31 cellular contexts compared by ENCODE assay signal in the genomic region with DNA sequence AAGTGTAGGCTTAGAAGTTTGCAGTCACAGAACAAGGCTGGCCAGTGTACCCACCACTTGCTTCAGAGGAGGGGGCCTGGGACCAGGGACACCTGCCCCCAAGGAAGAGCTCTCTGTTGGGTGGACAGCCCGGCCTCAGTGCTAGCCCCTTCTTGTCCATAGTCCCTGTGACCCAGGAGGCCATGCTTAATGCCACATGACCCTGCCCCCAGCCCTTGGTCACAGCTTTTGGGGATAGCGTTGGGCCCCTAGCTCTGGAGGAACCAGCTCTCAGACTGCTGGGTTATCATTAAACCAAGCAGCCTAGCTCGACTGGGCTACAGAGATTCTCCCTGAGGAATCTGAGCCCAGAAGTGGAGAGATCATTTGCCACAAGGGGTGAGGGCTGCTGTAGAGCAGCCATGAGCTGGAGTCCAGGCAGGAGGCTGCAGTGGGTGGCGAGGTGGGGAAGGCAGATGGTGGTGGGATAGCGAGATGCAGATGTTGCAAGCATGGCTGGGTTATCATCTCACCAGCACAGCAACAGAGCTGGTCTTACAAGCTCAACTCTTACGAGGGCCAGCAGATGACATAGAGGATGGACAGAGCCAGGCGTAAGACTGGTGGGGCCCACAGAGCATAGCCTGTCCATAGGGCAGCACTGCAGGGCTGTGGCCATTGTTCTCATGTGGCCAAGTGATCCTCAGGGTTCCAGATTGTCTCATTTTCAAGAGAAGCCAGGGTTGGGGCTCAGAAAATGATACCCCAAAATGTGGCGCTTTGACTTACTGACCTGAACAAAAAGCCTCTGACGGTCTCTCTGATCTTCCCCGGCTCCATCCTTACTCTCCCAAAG. TPM values are rescaled to one million over a fixed set of nuclear protein-coding genes. Genes with fewer than 3 reads are reported as not detected.
A peak's percentile ranks its signal among the peaks of the same experiment; 100 is the strongest.
DNase-seq lines count a peak whose midpoint lies in the region; ATAC-seq, FAIRE-seq and TF ChIP-seq lines count a peak whose summit lies in the region.
"Had no signal": no experiment of that assay in that cellular context is flagged by ENCODE, and none has a peak within 500 bp of the region (broad histone marks: within the 10 kb centered on the region; RNA-seq: fewer than 3 reads in every experiment).

No MANE protein-coding gene starts in this region.

- H3K4me3 ChIP-seq in H1 (ENCODE audit: extremely low read depth in 1 of 4, insufficient read depth in 2 of 4, low read depth in 3 of 4, low read length in 4 of 4) (no peak overlapping the region), mucosa of rectum (ENCODE audit: low read length in 2 of 2) (no peak overlapping the region), subcutaneous abdominal adipose tissue (ENCODE audit: low read depth in 1 of 5, low read length in 5 of 5) (no peak overlapping the region), prostate gland (no peak overlapping the region), ascending aorta (no peak overlapping the region)
- H3K4me3 ChIP-seq: GM12878 had no signal

- H2BK5ac ChIP-seq in H9 (ENCODE audit: insufficient read length, low read length) (no peak overlapping the region), H1 (ENCODE audit: low read depth, low read length) (no peak overlapping the region)

- H2BK120ac ChIP-seq in H9 (ENCODE audit: low read depth, low read length, poor library complexity, severe bottlenecking) (no peak overlapping the region), H1 (replicated peaks; ENCODE audit: low read depth, low read length) (no peak overlapping the region)

- no peak for TF ChIP-seq RAD21 in H1 (IDR thresholded peaks at IDR 0.05 in 1 of 2, conservative IDR thresholded peaks at IDR 0.05 in 1 of 2; ENCODE audit: low read depth in 2 of 2, low read length in 2 of 2)

- H4K8ac ChIP-seq in H9 (replicated peaks; ENCODE audit: insufficient read length, low read depth, low read length) = no peak overlapping the region
- H4K8ac ChIP-seq in H1 (ENCODE audit: extremely low read depth, insufficient read depth, low read length) = no peak overlapping the region

- H2BK20ac ChIP-seq in H9 (ENCODE audit: low read depth, low read length, poor library complexity, severe bottlenecking) (no peak overlapping the region), H1 (ENCODE audit: low read length) (no peak overlapping the region)

- H3K27me3 ChIP-seq in H9 (ENCODE audit: insufficient read depth, low read length) (no peaks in the 10 kb centered on the region; the same call in 1 of the 2 replicates), H1 (replicated peaks in 1 of 4; ENCODE audit: control insufficient read depth in 3 of 4, extremely low read depth in 1 of 4, insufficient read depth in 3 of 4, low read length in 3 of 4) (peaks cover 0 to 3% (median 0%) of the 10 kb centered on the region in 4 experiments; a peak in 3 of 7 replicates), mucosa of rectum (ENCODE audit: control insufficient read depth in 2 of 2, insufficient read depth in 2 of 2, low read length in 2 of 2) (no peaks in the 10 kb centered on the region), subcutaneous abdominal adipose tissue (ENCODE audit: control insufficient read depth in 5 of 5, insufficient read depth in 4 of 5, low read length in 5 of 5) (no peaks in the 10 kb centered on the region), prostate gland (replicated peaks; ENCODE audit: insufficient read depth) (no peaks in the 10 kb centered on the region), ascending aorta (no peaks in the 10 kb centered on the region)
- H3K27me3 ChIP-seq: BE2C had no signal

- H3K27ac Mint-ChIP-seq in H9 = peak overlapping the region in 1 of 3 experiments; percentile 37; a peak in 1 of 7 replicates
- H3K27ac Mint-ChIP-seq in stimulated activated effector memory CD8-positive, alpha-beta T cell treated with anti-CD3 and anti-CD28 coated beads, Interleukin-12 subunit alpha, Interleukin-12 subunit beta, amount 100 ng/mL, for 72 hours = no peak overlapping the region
- H3K27ac Mint-ChIP-seq: CD14-positive monocyte; CD8-positive, alpha-beta memory T cell had no signal

- H3K4me1 ChIP-seq in H9 (ENCODE audit: insufficient read depth, low read length) (0 out of 2 replicates have a peak, but pooled peaks cover 2% of the 10 kb centered on the region), H1 (replicated peaks in 1 of 4; ENCODE audit: control insufficient read depth in 3 of 4, insufficient read depth in 4 of 4, low read length in 3 of 4) (peaks cover 0 to 8% (median 0%) of the 10 kb centered on the region in 4 experiments; a peak in 3 of 7 replicates), mucosa of rectum (ENCODE audit: control insufficient read depth in 2 of 2, insufficient read depth in 2 of 2, low read length in 2 of 2) (peaks cover 45 to 84% of the 10 kb centered on the region in 2 donors), subcutaneous abdominal adipose tissue (ENCODE audit: control insufficient read depth in 5 of 5, insufficient read depth in 5 of 5, low read length in 5 of 5) (peaks cover 22 to 71% (median 66%) of the 10 kb centered on the region in 5 donors), prostate gland (replicated peaks) (no peaks in the 10 kb centered on the region), ascending aorta (no peaks in the 10 kb centered on the region)
- H3K4me1 ChIP-seq: BE2C had no signal

- H3K9me3 ChIP-seq in H9 (ENCODE audit: control insufficient read depth, low read depth, low read length) = no peaks in the 10 kb centered on the region
- peaks cover 10 to 15% of the 10 kb centered on the region in 2 experiments; a peak in 3 of 4 replicates for H3K9me3 ChIP-seq in H1 (ENCODE audit: insufficient read depth in 2 of 2, low read depth in 1 of 2, low read length in 1 of 2)
- no peaks in the 10 kb centered on the region for H3K9me3 ChIP-seq in mucosa of rectum (ENCODE audit: control insufficient read depth in 2 of 2, low read length in 2 of 2)
- no peaks in the 10 kb centered on the region for H3K9me3 ChIP-seq in subcutaneous abdominal adipose tissue (ENCODE audit: control insufficient read depth in 5 of 5, low read length in 5 of 5)
- no peaks in the 10 kb centered on the region for H3K9me3 ChIP-seq in prostate gland
- H3K9me3 ChIP-seq in ascending aorta = no peaks in the 10 kb centered on the region
- H3K9me3 ChIP-seq: BE2C had no signal

- H2BK12ac ChIP-seq in H9 (ENCODE audit: insufficient read length, low read depth, low read length) (no peak overlapping the region), H1 (ENCODE audit: low read depth, low read length) (0 out of 2 replicates have a peak overlapping the region, but pooled peaks have one; percentile 50)

- POLR2A ChIA-PET in H1 (lab: Charles Lee; ENCODE audit: partially characterized antibody) = interaction anchor here (0.8 to 1.1 kb wide), 2 partner anchors 10 kb away, joined by 3 read pairs; no protein-coding TSS in a partner anchor

- H3K18ac ChIP-seq in H9 (ENCODE audit: insufficient read length, low read depth, low read length) = no peak overlapping the region
- no peak overlapping the region for H3K18ac ChIP-seq in H1 (ENCODE audit: extremely low read depth, low read length)

- H3K27me3 Mint-ChIP-seq in H9 (ENCODE audit: low read depth) = peaks cover 26% of the 10 kb centered on the region

- no CpG with 5 or more reads among the region's 10 CpGs for WGBS in H9 (ENCODE audit: extremely low coverage, insufficient read length, low lambda C conversion rate)
- 86% methylated on average over 10 of the region's 10 CpGs; no CpG with 5 or more reads in 1 of the 2 experiments for WGBS in H1 (ENCODE audit: extremely low coverage in 1 of 2, insufficient coverage in 1 of 2, insufficient read length in 1 of 2, insufficient replicate concordance in 2 of 2, low coverage in 1 of 2, low lambda C conversion rate in 2 of 2, missing lambda C conversion rate in 1 of 2), 2 experiments
- 94% methylated on average over 10 of the region's 10 CpGs for WGBS in prostate gland

- no peak for FAIRE-seq in H1 (lab: Jason Lieb, UNC)
- FAIRE-seq: GM12878, HTR-8/SVneo had no signal

- H2AFZ ChIP-seq in H9 (ENCODE audit: low read length) (no peak overlapping the region), H1 (ENCODE audit: low read length) (no peak overlapping the region)

- H3K27ac ChIP-seq in H9 (ENCODE audit: insufficient read length, low read depth, low read length) (no peak overlapping the region), H1 (ENCODE audit: low read depth, low read length) (no peak overlapping the region), mucosa of rectum (ENCODE audit: low read depth in 2 of 2, low read length in 2 of 2) (peak overlapping the region; percentile 89 to 97), subcutaneous abdominal adipose tissue (ENCODE audit: low read depth, low read length) (peak overlapping the region; percentile 91), prostate gland (no peak overlapping the region), ascending aorta (no peak overlapping the region)
- H3K27ac ChIP-seq: KMS-11 had no signal

- H3K9ac ChIP-seq in H9 (ENCODE audit: extremely low read depth, insufficient read length, low read length) = no peak overlapping the region
- no peak overlapping the region for H3K9ac ChIP-seq in H1 (replicated peaks in 1 of 4; ENCODE audit: extremely low read depth in 1 of 4, low read depth in 3 of 4, low read length in 3 of 4)
- peak overlapping the region in 1 of 2 donors; percentile 36 for H3K9ac ChIP-seq in mucosa of rectum (ENCODE audit: low read depth in 1 of 2, low read length in 2 of 2)
- H3K9ac ChIP-seq in subcutaneous abdominal adipose tissue (ENCODE audit: low read length in 5 of 5) = no peak overlapping the region
- H3K9ac ChIP-seq: KMS-11 had no signal

- H3K79me2 ChIP-seq in H9 (ENCODE audit: insufficient read depth, low read length) (no peaks in the 10 kb centered on the region), H1 (ENCODE audit: control insufficient read depth in 1 of 2, insufficient read depth in 2 of 2, low read length in 2 of 2) (no peaks in the 10 kb centered on the region)

- no peak for TF ChIP-seq EP300 in H1 (IDR thresholded peaks at IDR 0.05; ENCODE audit: borderline replicate concordance in 1 of 2, low read depth in 2 of 2, low read length in 2 of 2)

- H4K20me1 ChIP-seq in H9 (ENCODE audit: control insufficient read depth, insufficient read depth, insufficient read length) (no peaks in the 10 kb centered on the region), H1 (replicated peaks in 1 of 2; ENCODE audit: control insufficient read depth in 1 of 2, insufficient read depth in 2 of 2, low read length in 2 of 2) (no peaks in the 10 kb centered on the region)

- H3T11ph ChIP-seq in H9 (ENCODE audit: low read length) = no peak overlapping the region

- H3K23me2 ChIP-seq in H9 (ENCODE audit: insufficient read length, low read depth, low read length, poor library complexity, severe bottlenecking) (no peaks in the 10 kb centered on the region), H1 (ENCODE audit: low read depth, low read length) (0 out of 2 replicates have a peak, but pooled peaks cover 1% of the 10 kb centered on the region)

- H3K79me1 ChIP-seq in H9 (ENCODE audit: insufficient read depth, low read depth, low read length, poor library complexity, severe bottlenecking) (no peaks in the 10 kb centered on the region), H1 (ENCODE audit: low read depth, low read length) (no peaks in the 10 kb centered on the region)

- DNase-seq in H9 (peak; percentile 14), H1 (ENCODE audit: low read depth in 1 of 2, low spot score in 2 of 2) (no peak), prostate gland (ENCODE audit: low spot score) (no peak), inferior parietal cortex (ENCODE audit: extremely low spot score) (no peak), ascending aorta (ENCODE audit: low spot score in 2 of 2) (no peak)
- DNase-seq in stimulated activated effector memory CD8-positive, alpha-beta T cell treated with anti-CD3 and anti-CD28 coated beads, Interleukin-12 subunit alpha, Interleukin-12 subunit beta, amount 100 ng/mL, for 72 hours (ENCODE audit: low spot score in 2 of 2) = no peak
- DNase-seq: 8988T; ACHN; BE2C; CD8-positive, alpha-beta memory T cell; DMS 273 treated with DMSO at 0.1 percent for 48 hours; DMS79; EL; GDM1; GOT3; IMR-90; MM.1S; NCI-H1694; NCI-H2029 treated with DMSO at 0.1 percent for 48 hours; NCI-H2227 treated with DMSO at 0.1 percent for 48 hours; NCI-H526 treated with DMSO at 0.1 percent for 48 hours; Right ventricle myocardium superior; RPMI8226 had no signal

- peaks cover 43 to 45% of the 10 kb centered on the region in 2 experiments for H3K4me1 Mint-ChIP-seq in H9
- no peaks in the 10 kb centered on the region for H3K4me1 Mint-ChIP-seq in stimulated activated effector memory CD8-positive, alpha-beta T cell treated with anti-CD3 and anti-CD28 coated beads, Interleukin-12 subunit alpha, Interleukin-12 subunit beta, amount 100 ng/mL, for 72 hours
- H3K4me1 Mint-ChIP-seq: CD8-positive, alpha-beta memory T cell had no signal

- no peak overlapping the region for H2AK5ac ChIP-seq in H9 (ENCODE audit: insufficient read length, low read length)
- no peak overlapping the region for H2AK5ac ChIP-seq in H1 (ENCODE audit: low read depth, low read length)

- H3K36me3 ChIP-seq in H1 (ENCODE audit: control insufficient read depth in 2 of 4, insufficient read depth in 4 of 4, low read length in 3 of 4) (no peaks in the 10 kb centered on the region), mucosa of rectum (ENCODE audit: control insufficient read depth in 2 of 2, insufficient read depth in 2 of 2, low read length in 2 of 2) (no peaks in the 10 kb centered on the region), subcutaneous abdominal adipose tissue (ENCODE audit: control insufficient read depth in 5 of 5, insufficient read depth in 5 of 5, low read length in 5 of 5) (no peaks in the 10 kb centered on the region), prostate gland (no peaks in the 10 kb centered on the region), ascending aorta (no peaks in the 10 kb centered on the region)
- H3K36me3 ChIP-seq: BE2C had no signal

- H3K36me3 Mint-ChIP-seq in H9 (ENCODE audit: insufficient read depth in 1 of 3, low read depth in 3 of 3) = peaks cover 0 to 19% (median 9%) of the 10 kb centered on the region in 3 experiments
- no peaks in the 10 kb centered on the region for H3K36me3 Mint-ChIP-seq in stimulated activated effector memory CD8-positive, alpha-beta T cell treated with anti-CD3 and anti-CD28 coated beads, Interleukin-12 subunit alpha, Interleukin-12 subunit beta, amount 100 ng/mL, for 72 hours
- H3K36me3 Mint-ChIP-seq: CD14-positive monocyte; CD8-positive, alpha-beta memory T cell had no signal

- no peak overlapping the region for H2BK15ac ChIP-seq in H9 (ENCODE audit: low read depth, low read length)
- H2BK15ac ChIP-seq in H1 (ENCODE audit: low read length) = 0 out of 2 replicates have a peak overlapping the region, but pooled peaks have one; percentile 10

- H3K4me2 ChIP-seq in H9 (ENCODE audit: insufficient read depth, insufficient read length, low read length) (no peak overlapping the region), H1 (ENCODE audit: insufficient read depth in 1 of 2, low read depth in 2 of 2, low read length in 2 of 2) (no peak overlapping the region)
- H3K4me2 ChIP-seq: KMS-11 had no signal

- no peak for TF ChIP-seq CTCF in H9 (conservative IDR thresholded peaks at IDR 0.05)
- TF ChIP-seq CTCF in H1 (IDR thresholded peaks at IDR 0.05; ENCODE audit: control extremely low read depth in 1 of 3, insufficient read depth in 1 of 3, low read depth in 1 of 3, low read length in 3 of 3) = no peak
- TF ChIP-seq CTCF in prostate gland (IDR thresholded peaks at IDR 0.05) = no peak
- no peak for TF ChIP-seq CTCF in ascending aorta (IDR thresholded peaks at IDR 0.05)

- H3K56ac ChIP-seq in H9 (ENCODE audit: insufficient read length, low read depth, low read length) = no peak overlapping the region
- H3K56ac ChIP-seq in H1 (replicated peaks; ENCODE audit: insufficient read length, low read depth, low read length) = no peak overlapping the region

- CTCF ChIA-PET in H1 (lab: Charles Lee; ENCODE audit: partially characterized antibody) = interaction anchor here (0.9 to 1.4 kb wide), 4 partner anchors 9 to 62 kb away, joined by 3 to 10 read pairs (median 3); no protein-coding TSS in a partner anchor

- no peak overlapping the region for H3K23ac ChIP-seq in H9 (ENCODE audit: insufficient read length, low read depth, low read length)
- H3K23ac ChIP-seq in H1 (ENCODE audit: insufficient read length) = no peak overlapping the region

- H3K4me3 Mint-ChIP-seq in H9 = no peak overlapping the region
- no peak overlapping the region for H3K4me3 Mint-ChIP-seq in stimulated activated effector memory CD8-positive, alpha-beta T cell treated with anti-CD3 and anti-CD28 coated beads, Interleukin-12 subunit alpha, Interleukin-12 subunit beta, amount 100 ng/mL, for 72 hours
- H3K4me3 Mint-ChIP-seq: CD14-positive monocyte; CD8-positive, alpha-beta memory T cell had no signal

- H4K5ac ChIP-seq in H9 (ENCODE audit: insufficient read length, low read depth, low read length) = no peak overlapping the region
- no peak overlapping the region for H4K5ac ChIP-seq in H1 (ENCODE audit: insufficient read length, low read depth, low read length)

- H4K91ac ChIP-seq in H9 (ENCODE audit: insufficient read length, low read depth, low read length) (no peak overlapping the region), H1 (replicated peaks; ENCODE audit: insufficient read length, low read length) (no peak overlapping the region)

- H3K14ac ChIP-seq in H9 (ENCODE audit: insufficient read depth, low read length) (no peak overlapping the region), H1 (ENCODE audit: insufficient read length) (no peak overlapping the region)

- ATAC-seq in stimulated activated effector memory CD8-positive, alpha-beta T cell treated with anti-CD3 and anti-CD28 coated beads, Interleukin-12 subunit alpha, Interleukin-12 subunit beta, amount 100 ng/mL, for 72 hours = no peak
- ATAC-seq: GM12878, HCT116 had no signal

- peaks cover 12 to 24% of the 10 kb centered on the region in 2 experiments for H3K9me3 Mint-ChIP-seq in H9
- no peaks in the 10 kb centered on the region for H3K9me3 Mint-ChIP-seq in stimulated activated effector memory CD8-positive, alpha-beta T cell treated with anti-CD3 and anti-CD28 coated beads, Interleukin-12 subunit alpha, Interleukin-12 subunit beta, amount 100 ng/mL, for 72 hours

- TF ChIP-seq POLR2A in H1 (IDR thresholded peaks at IDR 0.05; ENCODE audit: control extremely low read depth in 1 of 2, low read depth in 2 of 2, low read length in 2 of 2) (no peak), prostate gland (IDR thresholded peaks at IDR 0.05) (no peak)

- no peak overlapping the region for H3K4ac ChIP-seq in H9 (ENCODE audit: low read depth, low read length)
- no peak overlapping the region for H3K4ac ChIP-seq in H1 (replicated peaks; ENCODE audit: insufficient read length, low read depth, low read length)

- intact Hi-C loops in prostate gland (cut with DNase I) (no loop called here), ascending aorta (cut with DNase I) (no loop called here)

RNA-seq across cellular contexts. Expression of gene TMEM37, which starts 7.2 kb away (rescaled TPM):
- 4.2 and 4.8 TPM in 2 replicates for total RNA-seq in H9 (2021)
- 9.9 and 11.0 TPM in 2 replicates for total RNA-seq in H1 (2021; fragmentation: NEBNext Ultra II Directional; extraction: Animal tissue kit (Norgen Biotek cat#: 25700))
- polyA plus RNA-seq in H1 (2011; rRNA removed) = 16.2 and 20.4 TPM in 2 replicates
- 13.4 TPM for polyA plus RNA-seq in H1 (2011; cell fraction: cytosol; rRNA removed)
- 13.5 TPM for polyA plus RNA-seq in H1 (2011; cell fraction: nucleus; rRNA removed)
- polyA plus RNA-seq in H1 (2012, experiment 1 of 2) = 7.9 to 9.4 TPM (median 8.6 TPM) in 4 replicates
- polyA plus RNA-seq in H1 (2012, experiment 2 of 2) = 12.2 TPM
- 9.0 TPM for polyA plus RNA-seq in H1 (2013, experiment 1 of 2)
- polyA plus RNA-seq in H1 (2013, experiment 2 of 2) = 10.0 TPM
- polyA minus RNA-seq in H1 (2011; rRNA and poly(A)+ RNA removed) = 6.5 and 8.2 TPM in 2 replicates
- polyA minus RNA-seq in H1 (2011; cell fraction: cytosol; rRNA and poly(A)+ RNA removed) = 4.6 TPM
- 9.5 TPM for polyA minus RNA-seq in H1 (2011; cell fraction: nucleus; rRNA and poly(A)+ RNA removed)
- 1 to 10 TPM; 1.7 to 6.8 TPM for total RNA-seq in prostate gland
- total RNA-seq in ascending aorta = 2.3 TPM
- total RNA-seq: CD8-positive, alpha-beta memory T cell; SK-MEL-5 had no signal
- polyA plus RNA-seq: CD14-positive monocyte; CD8-positive, alpha-beta memory T cell had no signal

RNA-seq across cellular contexts. Expression of gene DBI, which starts 57.7 kb away (rescaled TPM):
- total RNA-seq in H9 (2021) (127 and 128 TPM in 2 replicates), prostate gland (100 to 1,000 TPM; 145 to 324 TPM), ascending aorta (11.2 TPM)
- total RNA-seq in H1 (2021; fragmentation: NEBNext Ultra II Directional; extraction: Animal tissue kit (Norgen Biotek cat#: 25700)) = 180 and 186 TPM in 2 replicates
- polyA plus RNA-seq in H1 (2011; rRNA removed) = 116 and 212 TPM in 2 replicates
- 295 TPM for polyA plus RNA-seq in H1 (2011; cell fraction: cytosol; rRNA removed)
- 74.9 TPM for polyA plus RNA-seq in H1 (2011; cell fraction: nucleus; rRNA removed)
- polyA plus RNA-seq in H1 (2012, experiment 1 of 2) = 342 to 401 TPM (median 370 TPM) in 4 replicates
- 377 TPM for polyA plus RNA-seq in H1 (2012, experiment 2 of 2)
- 716 TPM for polyA plus RNA-seq in H1 (2013, experiment 1 of 2)
- polyA plus RNA-seq in H1 (2013, experiment 2 of 2) = 804 TPM
- 61.1 and 68.3 TPM in 2 replicates for polyA minus RNA-seq in H1 (2011; rRNA and poly(A)+ RNA removed)
- 41.0 TPM for polyA minus RNA-seq in H1 (2011; cell fraction: cytosol; rRNA and poly(A)+ RNA removed)
- 85.9 TPM for polyA minus RNA-seq in H1 (2011; cell fraction: nucleus; rRNA and poly(A)+ RNA removed)

RNA-seq across cellular contexts. Expression of gene C2orf76, which starts 57.9 kb away (rescaled TPM):
- total RNA-seq in H9 (2021) = 5.7 and 7.7 TPM in 2 replicates
- total RNA-seq in H1 (2021; fragmentation: NEBNext Ultra II Directional; extraction: Animal tissue kit (Norgen Biotek cat#: 25700)) = 5.0 and 6.2 TPM in 2 replicates
- 2.1 and 4.4 TPM in 2 replicates for polyA plus RNA-seq in H1 (2011; rRNA removed)
- 4.4 TPM for polyA plus RNA-seq in H1 (2011; cell fraction: cytosol; rRNA removed)
- 1.1 TPM for polyA plus RNA-seq in H1 (2011; cell fraction: nucleus; rRNA removed)
- 5.8 to 14.0 TPM (median 6.5 TPM) in 4 replicates for polyA plus RNA-seq in H1 (2012, experiment 1 of 2)
- polyA plus RNA-seq in H1 (2012, experiment 2 of 2) = 5.7 TPM
- polyA plus RNA-seq in H1 (2013, experiment 1 of 2) = 9.5 TPM
- polyA plus RNA-seq in H1 (2013, experiment 2 of 2) = 8.3 TPM
- polyA minus RNA-seq in H1 (2011; rRNA and poly(A)+ RNA removed) = 1.4 and 2.1 TPM in 2 replicates
- 1.2 TPM for polyA minus RNA-seq in H1 (2011; cell fraction: cytosol; rRNA and poly(A)+ RNA removed)
- 3.8 TPM for polyA minus RNA-seq in H1 (2011; cell fraction: nucleus; rRNA and poly(A)+ RNA removed)
- total RNA-seq in prostate gland = 10 to 100 TPM; 15.8 to 16.2 TPM
- not detected for total RNA-seq in ascending aorta

Comparison
In these comparisons a context has a peak if more than half of its experiments do, and no peak if none do; other contexts are left out.
1. H3K27ac ChIP-seq: peak in mucosa of rectum (2 of 2) and subcutaneous abdominal adipose tissue (single experiment); none in H9 (single experiment), H1 (single experiment), prostate gland (0 of 2) and ascending aorta (0 of 2).
2. RNA of gene DBI, which starts 57.7 kb away (total RNA-seq): 145 to 324 TPM in prostate gland, 180 to 186 TPM in H1 and 127 to 128 TPM in H9; 11.2 TPM in ascending aorta (single experiment); every median in the first group is over 10 times any median in the second.